24 cellular contexts compared by ENCODE assay signal in the genomic region with DNA sequence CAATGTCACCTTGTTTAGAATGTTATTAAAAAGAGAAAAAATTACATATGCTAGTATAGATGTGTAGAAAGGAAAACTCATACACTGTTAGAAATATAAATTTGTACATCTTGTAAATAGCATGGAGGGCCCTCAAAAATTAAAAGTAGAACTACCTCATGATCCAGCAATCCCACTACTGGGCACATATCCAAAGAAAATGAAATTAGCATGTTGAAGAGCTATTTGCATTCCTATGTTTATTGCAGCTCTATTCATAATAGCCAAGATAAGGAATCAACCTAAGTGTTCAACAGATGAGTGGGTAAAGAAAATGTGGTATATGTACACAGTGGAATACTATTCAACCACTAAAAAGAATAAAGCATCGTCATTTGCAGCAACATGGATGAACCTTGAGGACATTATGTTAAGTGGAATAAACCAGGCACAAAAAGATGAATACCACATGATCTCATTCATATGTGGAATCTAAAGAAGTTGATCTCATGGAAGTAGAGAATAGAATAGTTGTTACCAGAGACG.
DNase-seq lines count a peak whose midpoint lies in the region; FAIRE-seq and TF ChIP-seq lines count a peak whose summit lies in the region.
"Had no signal": no experiment of that assay in that cellular context is flagged by ENCODE, and none has a peak within 500 bp of the region (broad histone marks: within the 10 kb centered on the region; RNA-seq: fewer than 3 reads in every experiment).

No MANE protein-coding gene starts in this region.

- H3K79me2 ChIP-seq in neural progenitor cell (ENCODE audit: low read depth): no peaks in the 10 kb centered on the region

- peaks cover 17% of the 10 kb centered on the region for H3K9me3 Mint-ChIP-seq in dendritic cell treated with granulocyte-macrophage colony-stimulating factor and Interleukin-4, amounts not matched to agents 40 ng/mL and 50 ng/mL, for 4 days
- H3K9me3 Mint-ChIP-seq in neural progenitor cell: peaks cover 2% of the 10 kb centered on the region

- H3K4me2 ChIP-seq in neural progenitor cell: no peak overlapping the region

- intact Hi-C loops in dendritic cell treated with granulocyte-macrophage colony-stimulating factor and Interleukin-4, amounts not matched to agents 40 ng/mL and 50 ng/mL, for 4 days (cut with micrococcal nuclease): no loop called here

- no peaks in the 10 kb centered on the region for H3F3A ChIP-seq in neural progenitor cell (ENCODE audit: low read depth)

- H4K20me1 ChIP-seq in neural progenitor cell (ENCODE audit: low read depth): no peaks in the 10 kb centered on the region

- H3K4me1 ChIP-seq in neural progenitor cell: no peaks in the 10 kb centered on the region
- H3K4me1 ChIP-seq in HAP-1: no peaks in the 10 kb centered on the region

- H3K27ac ChIP-seq in neural progenitor cell: no peak overlapping the region
- H3K27ac ChIP-seq: GM23248 had no signal

- no peaks in the 10 kb centered on the region for H3K27me3 Mint-ChIP-seq in dendritic cell treated with granulocyte-macrophage colony-stimulating factor and Interleukin-4, amounts not matched to agents 40 ng/mL and 50 ng/mL, for 4 days
- peaks cover 3% of the 10 kb centered on the region for H3K27me3 Mint-ChIP-seq in neural progenitor cell (ENCODE audit: insufficient read depth, low read depth)
- H3K27me3 Mint-ChIP-seq: B cell; CD4-positive, CD25-positive, alpha-beta regulatory T cell; T-cell had no signal

- peak; percentile 20 for FAIRE-seq in HTR-8/SVneo (lab: Jason Lieb, UNC)
- FAIRE-seq: GM12892 had no signal

- peaks cover 43% of the 10 kb centered on the region for H3K4me1 Mint-ChIP-seq in dendritic cell treated with granulocyte-macrophage colony-stimulating factor and Interleukin-4, amounts not matched to agents 40 ng/mL and 50 ng/mL, for 4 days (ENCODE audit: low read depth)
- no peaks in the 10 kb centered on the region for H3K4me1 Mint-ChIP-seq in neural progenitor cell
- H3K4me1 Mint-ChIP-seq: CD4-positive, CD25-positive, alpha-beta regulatory T cell; H9; T-cell had no signal

- H2AFZ ChIP-seq in neural progenitor cell (replicated peaks): no peak overlapping the region
- H2AFZ ChIP-seq: GM23248 had no signal

- H3K9ac ChIP-seq in neural progenitor cell: no peak overlapping the region
- H3K9ac ChIP-seq: GM23248 had no signal

- in situ Hi-C loops in HAP-1 (cut with MboI; ENCODE audit: low sequenced_read_pairs): no loop called here

- H3K36me3 ChIP-seq in neural progenitor cell (no peaks in the 10 kb centered on the region), HAP-1 (replicated peaks) (no peaks in the 10 kb centered on the region)
- H3K36me3 ChIP-seq: MG63 had no signal

- no peaks in the 10 kb centered on the region for H3K27me3 ChIP-seq in neural progenitor cell
- H3K27me3 ChIP-seq in HAP-1 (ENCODE audit: low read depth): peaks cover 2% of the 10 kb centered on the region; the same call in 1 of the 2 replicates
- H3K27me3 ChIP-seq: MG63 had no signal

- no peak for TF ChIP-seq CTCF in neural progenitor cell (IDR thresholded peaks at IDR 0.05)

- H3K4me3 Mint-ChIP-seq in dendritic cell treated with granulocyte-macrophage colony-stimulating factor and Interleukin-4, amounts not matched to agents 40 ng/mL and 50 ng/mL, for 4 days: no peak overlapping the region
- no peak overlapping the region for H3K4me3 Mint-ChIP-seq in neural progenitor cell
- H3K4me3 Mint-ChIP-seq: B cell; CD4-positive, CD25-positive, alpha-beta regulatory T cell; H9; T-cell had no signal

- DNase-seq in NCI-H2029 (lab: John Stamatoyannopoulos, UW) (peak; percentile 2), NCI-H2029 treated with DMSO at 0.1 percent for 48 hours (lab: John Stamatoyannopoulos, UW) (no peak), HTR-8/SVneo (ENCODE audit: insufficient read length, low spot score) (no peak), neural progenitor cell (ENCODE audit: low spot score) (no peak), HAP-1 (ENCODE audit: low spot score in 2 of 2) (no peak), amygdala (lab: John Stamatoyannopoulos, UW) (no peak)
- DNase-seq: 8988T; CD4-positive, CD25-positive, alpha-beta regulatory T cell; GM23248; H9; Kasumi-1; MG63; NCI-H1048; NCI-H1436 treated with DMSO at 0.1 percent for 48 hours; NCI-H2081; NCI-H2171; NCI-H345; NCI-H524 treated with DMSO at 0.1 percent for 48 hours; NCI-H82; SIG-M5; T-cell had no signal

- H3K27ac Mint-ChIP-seq in dendritic cell treated with granulocyte-macrophage colony-stimulating factor and Interleukin-4, amounts not matched to agents 40 ng/mL and 50 ng/mL, for 4 days: peak overlapping the region; percentile 64
- H3K27ac Mint-ChIP-seq in neural progenitor cell: no peak overlapping the region
- H3K27ac Mint-ChIP-seq: B cell; CD4-positive, CD25-positive, alpha-beta regulatory T cell; H9; T-cell had no signal

- no peaks in the 10 kb centered on the region for H3K36me3 Mint-ChIP-seq in dendritic cell treated with granulocyte-macrophage colony-stimulating factor and Interleukin-4, amounts not matched to agents 40 ng/mL and 50 ng/mL, for 4 days (ENCODE audit: low read depth)
- no peaks in the 10 kb centered on the region for H3K36me3 Mint-ChIP-seq in neural progenitor cell
- H3K36me3 Mint-ChIP-seq: CD4-positive, CD25-positive, alpha-beta regulatory T cell; T-cell had no signal

- H3K4me3 ChIP-seq in neural progenitor cell (no peak overlapping the region), HAP-1 (no peak overlapping the region)
- H3K4me3 ChIP-seq: GM23248, MG63 had no signal

- H3K9me3 ChIP-seq in neural progenitor cell (ENCODE audit: low read depth): no peaks in the 10 kb centered on the region
- H3K9me3 ChIP-seq in HAP-1: peaks cover 2% of the 10 kb centered on the region
